ENCODE assay signal across 17 cellular contexts in genomic region chr11:120153221-120153620, GRCh38. TPM values are rescaled to one million over a fixed set of nuclear protein-coding genes. Genes with fewer than 3 reads are reported as not detected.
A peak's percentile ranks its signal among the peaks of the same experiment; 100 is the strongest.
DNase-seq lines count a peak whose midpoint lies in the region; FAIRE-seq and TF ChIP-seq lines count a peak whose summit lies in the region.
"Had no signal": no experiment of that assay in that cellular context is flagged by ENCODE, and none has a peak within 500 bp of the region (broad histone marks: within the 10 kb centered on the region; RNA-seq: fewer than 3 reads in every experiment).

No MANE protein-coding gene starts in this region.

- no peak overlapping the region for H3K4me3 ChIP-seq in epithelial cell of esophagus (ENCODE audit: low read length)
- H3K4me3 ChIP-seq in MG63 = no peak overlapping the region
- H3K4me3 ChIP-seq: A549, GM23248 had no signal

- peaks cover 6% of the 10 kb centered on the region; the same call in 1 of the 2 replicates for H3K9me3 ChIP-seq in MG63
- H3K9me3 ChIP-seq: A549 had no signal

- FAIRE-seq in RCC 7860 (lab: Jason Lieb, UNC) = peak; percentile 45
- FAIRE-seq: A549, D721Med, G401.6, GM12891 had no signal

- H3K27me3 ChIP-seq in MG63 = peaks cover 21% of the 10 kb centered on the region

- no peak for TF ChIP-seq CTCF in epithelial cell of esophagus (IDR thresholded peaks at IDR 0.05; ENCODE audit: insufficient read depth, low read depth, low read length, missing control alignments)

- DNase-seq in NK-92 treated with Interleukin-12 subunit alpha and Interleukin-12 subunit beta, amount 100 ng/mL, for 24 hours (lab: John Stamatoyannopoulos, UW) = peak; percentile 51
- DNase-seq in NK-92 (lab: John Stamatoyannopoulos, UW; ENCODE audit: unreplicated experiment) (no peak), RCC 7860 (ENCODE audit: low spot score) (peak; percentile 12), epithelial cell of esophagus (ENCODE audit: low read depth) (peak; percentile 91), renal cortical epithelial cell (ENCODE audit: low read depth) (peak; percentile 54), MG63 (no peak), NCI-H1105 treated with DMSO at 0.1 percent for 48 hours (lab: John Stamatoyannopoulos, UW) (no peak)
- DNase-seq: AML-193; Caco-2; CD4-positive, alpha-beta T cell; GM23248; HCEC 1CT had no signal

- H3K36me3 ChIP-seq in MG63 = no peaks in the 10 kb centered on the region

RNA-seq across cellular contexts. Expression of gene TRIM29, which starts 15.3 kb away (rescaled TPM):
- total RNA-seq in renal cortical epithelial cell = 0.69 and 2.4 TPM in 2 replicates
- not detected in 2 replicates for total RNA-seq in MG63 (2014; rRNA removed; shearing (Covaris generic); ENCODE audit: low replicate concordance)
- total RNA-seq: CD4-positive, alpha-beta T cell; GM23248; HT1080 had no signal

RNA-seq across cellular contexts. Expression of gene OAF, which starts 57.6 kb away (rescaled TPM):
- 11.1 and 29.1 TPM in 2 replicates for total RNA-seq in renal cortical epithelial cell
- total RNA-seq in MG63 (2014; rRNA removed; shearing (Covaris generic); ENCODE audit: low replicate concordance) = 13.5 and 35.9 TPM in 2 replicates

Comparison
In these comparisons a context has a peak if more than half of its experiments do, and no peak if none do; other contexts are left out.
1. DNase-seq: peak in NK-92 treated with Interleukin-12 subunit alpha and Interleukin-12 subunit beta, amount 100 ng/mL, for 24 hours (single experiment), RCC 7860 (single experiment), epithelial cell of esophagus (single experiment) and renal cortical epithelial cell (single experiment); none in NK-92 (single experiment), MG63 (single experiment) and NCI-H1105 treated with DMSO at 0.1 percent for 48 hours (single experiment).